Comparison of ENCODE assay signal across 29 cellular contexts in genomic region chr5:87769137-87769536, GRCh38.
"Had no signal": no experiment of that assay in that cellular context is flagged by ENCODE, and none has a peak within 500 bp of the region (broad histone marks: within the 10 kb centered on the region; RNA-seq: fewer than 3 reads in every experiment).

No MANE protein-coding gene starts in this region.

- H3K4me1 ChIP-seq: esophagus squamous epithelium, gastrocnemius medialis, psoas muscle, spleen, tibial nerve, upper lobe of left lung had no signal

- H2AFZ ChIP-seq: neural progenitor cell had no signal

- FAIRE-seq: endothelial cell of umbilical vein, urothelium cell line had no signal

- H3K9ac ChIP-seq: neural progenitor cell had no signal

- H3K4me3 ChIP-seq: coronary artery, esophagus squamous epithelium, gastrocnemius medialis, neural progenitor cell, ovary, psoas muscle, skin epidermis, spleen, thoracic aorta, tibial nerve, upper lobe of left lung had no signal

- H3K27ac ChIP-seq: coronary artery, esophagus squamous epithelium, gastrocnemius medialis, neural progenitor cell, ovary, psoas muscle, skin epidermis, spleen, thoracic aorta, tibial nerve, upper lobe of left lung had no signal

- H3K27me3 ChIP-seq: ovary, upper lobe of left lung had no signal

- H3K4me2 ChIP-seq: neural progenitor cell had no signal

- H3K9me3 Mint-ChIP-seq: naive thymus-derived CD4-positive, alpha-beta T cell; nephron; neural progenitor cell; stimulated activated memory B cell treated with anti-CD40 and anti-IgM and Interleukin-4, amounts not matched to agents 10 μg/mL and 1 μg/mL and 100 μg/mL, for 72 hours had no signal

- H3K27ac Mint-ChIP-seq: naive thymus-derived CD4-positive, alpha-beta T cell; nephron; neural progenitor cell; stimulated activated memory B cell treated with anti-CD40 and anti-IgM and Interleukin-4, amounts not matched to agents 10 μg/mL and 1 μg/mL and 100 μg/mL, for 72 hours had no signal

- ATAC-seq: gastrocnemius medialis; left lobe of liver; naive thymus-derived CD4-positive, alpha-beta T cell; psoas muscle; right cardiac atrium; stimulated activated memory B cell treated with anti-CD40 and anti-IgM and Interleukin-4, amounts not matched to agents 10 μg/mL and 1 μg/mL and 100 μg/mL, for 72 hours; stimulated activated naive CD8-positive, alpha-beta T cell treated with anti-CD3 and anti-CD28 coated beads, Interleukin-15, Interleukin-2, amounts not matched to agents 100 U/mL and 50 U/mL, for 24 hours had no signal

- H3K9me3 ChIP-seq: esophagus squamous epithelium, gastrocnemius medialis, ovary, psoas muscle, spleen, thoracic aorta, tibial nerve, upper lobe of left lung had no signal

- H3K4me3 Mint-ChIP-seq: naive thymus-derived CD4-positive, alpha-beta T cell; nephron; neural progenitor cell; stimulated activated memory B cell treated with anti-CD40 and anti-IgM and Interleukin-4, amounts not matched to agents 10 μg/mL and 1 μg/mL and 100 μg/mL, for 72 hours had no signal

- DNase-seq: dermis blood vessel endothelial cell; effector memory CD4-positive, alpha-beta T cell; erythroblast; esophagus squamous epithelium; gastrocnemius medialis; head of caudate nucleus; kidney; mesendoderm; midbrain; naive thymus-derived CD4-positive, alpha-beta T cell; ovary; posterior cingulate gyrus; psoas muscle; right cardiac atrium; spleen; stimulated activated CD4-positive, alpha-beta T cell treated with anti-CD3 and anti-CD28 coated beads, Interleukin-4, amount 100 ng/mL, for 4 hours; stimulated activated naive CD8-positive, alpha-beta T cell treated with anti-CD3 and anti-CD28 coated beads, Interleukin-15, Interleukin-2, amounts not matched to agents 100 U/mL and 50 U/mL, for 24 hours; substantia nigra; upper lobe of left lung had no signal

- H3K36me3 Mint-ChIP-seq: naive thymus-derived CD4-positive, alpha-beta T cell; neural progenitor cell; stimulated activated memory B cell treated with anti-CD40 and anti-IgM and Interleukin-4, amounts not matched to agents 10 μg/mL and 1 μg/mL and 100 μg/mL, for 72 hours had no signal

- H3K4me1 Mint-ChIP-seq: naive thymus-derived CD4-positive, alpha-beta T cell; nephron; stimulated activated memory B cell treated with anti-CD40 and anti-IgM and Interleukin-4, amounts not matched to agents 10 μg/mL and 1 μg/mL and 100 μg/mL, for 72 hours had no signal

- H3K36me3 ChIP-seq: esophagus squamous epithelium, gastrocnemius medialis, neural progenitor cell, ovary, spleen, thoracic aorta, tibial nerve, upper lobe of left lung had no signal
